ENCODE assay signal across 1 cellular context in genomic region chr1:46532095-46532494, GRCh38.
TF ChIP-seq lines count a peak whose summit lies in the region.

No MANE protein-coding gene starts in this region.

TF ChIP-seq in H1, 55 proteins besides CTCF, POLR2A, EP300 and RAD21:
- no peak for TF ChIP-seq RXRA (IDR thresholded peaks at IDR 0.05; ENCODE audit: insufficient read depth, low read depth, low read length)
- peak; percentile 12 for TF ChIP-seq EZH2 (IDR thresholded peaks at IDR 0.05; ENCODE audit: low read depth, low read length, severe bottlenecking)
